In genomic region chr3:189488241-189488767, GRCh38 we compare ENCODE assay signal across 13 cellular contexts.
A peak's percentile ranks its signal among the peaks of the same experiment; 100 is the strongest.
DNase-seq lines count a peak whose midpoint lies in the region; ATAC-seq, FAIRE-seq and TF ChIP-seq lines count a peak whose summit lies in the region.
"Had no signal": no experiment of that assay in that cellular context is flagged by ENCODE, and none has a peak within 500 bp of the region (broad histone marks: within the 10 kb centered on the region; RNA-seq: fewer than 3 reads in every experiment).

No MANE protein-coding gene starts in this region.

- H3K36me3 ChIP-seq in astrocyte (ENCODE audit: insufficient read depth, low read length) (no peaks in the 10 kb centered on the region), hepatocyte (replicated peaks; ENCODE audit: insufficient read depth, low read depth) (no peaks in the 10 kb centered on the region)
- H3K36me3 ChIP-seq: esophagus squamous epithelium had no signal

- H3K79me2 ChIP-seq in astrocyte (ENCODE audit: insufficient read depth, low read length) (no peaks in the 10 kb centered on the region), hepatocyte (no peaks in the 10 kb centered on the region)

- peaks cover 5% of the 10 kb centered on the region for H3K4me1 ChIP-seq in astrocyte (ENCODE audit: insufficient read depth, low read length)
- H3K4me1 ChIP-seq in hepatocyte (ENCODE audit: insufficient read depth), result no peaks in the 10 kb centered on the region

- TF ChIP-seq CTCF in astrocyte (IDR thresholded peaks at IDR 0.05; ENCODE audit: insufficient read depth, low read depth, low read length) (no peak), hepatocyte (IDR thresholded peaks at IDR 0.05; ENCODE audit: poor library complexity) (no peak)

- H3K9me3 ChIP-seq in astrocyte (ENCODE audit: insufficient read depth, low read depth, low read length) (no peaks in the 10 kb centered on the region), hepatocyte (ENCODE audit: low read depth) (no peaks in the 10 kb centered on the region)
- H3K9me3 ChIP-seq: esophagus squamous epithelium had no signal

- peak; percentile 27 for DNase-seq in HPDE6-E6E7 (ENCODE audit: extremely low spot score)
- peak; percentile 59 for DNase-seq in astrocyte (ENCODE audit: low read depth)
- peak; percentile 54 for DNase-seq in hepatocyte (ENCODE audit: low spot score)
- no peak for DNase-seq in stimulated activated effector memory CD8-positive, alpha-beta T cell treated with anti-CD3 and anti-CD28 coated beads, Interleukin-12 subunit alpha, Interleukin-12 subunit beta, amount 100 ng/mL, for 72 hours (ENCODE audit: low spot score in 2 of 2)
- DNase-seq in NCI-H82 (lab: John Stamatoyannopoulos, UW), result no peak
- DNase-seq in CD1c-positive myeloid dendritic cell (ENCODE audit: extremely low spot score), result no peak
- DNase-seq in SK-N-DZ (ENCODE audit: low spot score), result no peak
- DNase-seq: activated CD4-positive, alpha-beta T cell treated with anti-CD3 and anti-CD28 coated beads for 36 hours; esophagus squamous epithelium; kidney; naive thymus-derived CD8-positive, alpha-beta T cell; T-cell had no signal

- H3K27ac ChIP-seq in astrocyte (ENCODE audit: low read depth, low read length) (no peak overlapping the region), hepatocyte (no peak overlapping the region)
- H3K27ac ChIP-seq: esophagus squamous epithelium had no signal

- H2AFZ ChIP-seq in astrocyte (ENCODE audit: low read depth, low read length), result no peak overlapping the region
- no peak overlapping the region for H2AFZ ChIP-seq in hepatocyte

- H3K36me3 Mint-ChIP-seq in astrocyte (ENCODE audit: low read depth, unreplicated experiment), result no peaks in the 10 kb centered on the region
- H3K36me3 Mint-ChIP-seq in stimulated activated effector memory CD8-positive, alpha-beta T cell treated with anti-CD3 and anti-CD28 coated beads, Interleukin-12 subunit alpha, Interleukin-12 subunit beta, amount 100 ng/mL, for 72 hours, result no peaks in the 10 kb centered on the region
- H3K36me3 Mint-ChIP-seq: T-cell had no signal

- WGBS in hepatocyte (ENCODE audit: low lambda C conversion rate, missing lambda C conversion rate), result 77% methylated on average over 9 of the region's 9 CpGs

- peak overlapping the region; percentile 23 for H3K27ac Mint-ChIP-seq in astrocyte (ENCODE audit: unreplicated experiment)
- H3K27ac Mint-ChIP-seq in stimulated activated effector memory CD8-positive, alpha-beta T cell treated with anti-CD3 and anti-CD28 coated beads, Interleukin-12 subunit alpha, Interleukin-12 subunit beta, amount 100 ng/mL, for 72 hours, result no peak overlapping the region
- H3K27ac Mint-ChIP-seq: activated CD4-positive, alpha-beta T cell treated with anti-CD3 and anti-CD28 coated beads for 36 hours; T-cell had no signal

- H3K4me2 ChIP-seq in astrocyte (ENCODE audit: low read length) (peak overlapping the region; percentile 41), hepatocyte (no peak overlapping the region)

- H4K20me1 ChIP-seq in astrocyte (ENCODE audit: insufficient read depth, low read length) (no peaks in the 10 kb centered on the region), hepatocyte (ENCODE audit: insufficient read depth, poor library complexity, severe bottlenecking) (no peaks in the 10 kb centered on the region)

- H3K9ac ChIP-seq in astrocyte (ENCODE audit: low read length), result no peak overlapping the region

- no peak overlapping the region for H3K4me3 Mint-ChIP-seq in astrocyte (ENCODE audit: unreplicated experiment)
- H3K4me3 Mint-ChIP-seq in stimulated activated effector memory CD8-positive, alpha-beta T cell treated with anti-CD3 and anti-CD28 coated beads, Interleukin-12 subunit alpha, Interleukin-12 subunit beta, amount 100 ng/mL, for 72 hours, result no peak overlapping the region
- H3K4me3 Mint-ChIP-seq: activated CD4-positive, alpha-beta T cell treated with anti-CD3 and anti-CD28 coated beads for 36 hours; naive thymus-derived CD8-positive, alpha-beta T cell; T-cell had no signal

- no peaks in the 10 kb centered on the region for H3K27me3 Mint-ChIP-seq in astrocyte (ENCODE audit: low read depth, unreplicated experiment)
- H3K27me3 Mint-ChIP-seq: activated CD4-positive, alpha-beta T cell treated with anti-CD3 and anti-CD28 coated beads for 36 hours; naive thymus-derived CD8-positive, alpha-beta T cell; T-cell had no signal

- H3K9me2 ChIP-seq in hepatocyte (replicated peaks; ENCODE audit: insufficient read depth), result no peaks in the 10 kb centered on the region

- peak; percentile 65 for FAIRE-seq in astrocyte (lab: Jason Lieb, UNC)
- FAIRE-seq: kidney had no signal

- ATAC-seq in stimulated activated effector memory CD8-positive, alpha-beta T cell treated with anti-CD3 and anti-CD28 coated beads, Interleukin-12 subunit alpha, Interleukin-12 subunit beta, amount 100 ng/mL, for 72 hours, result peak; percentile 32
- ATAC-seq: activated CD4-positive, alpha-beta T cell treated with anti-CD3 and anti-CD28 coated beads for 36 hours; naive thymus-derived CD8-positive, alpha-beta T cell; sciatic nerve; T-cell had no signal

- H3K4me3 ChIP-seq in astrocyte (ENCODE audit: insufficient read depth, low read depth, low read length), result no peak overlapping the region
- no peak overlapping the region for H3K4me3 ChIP-seq in hepatocyte
- H3K4me3 ChIP-seq: esophagus squamous epithelium had no signal

- peaks cover 10% of the 10 kb centered on the region for H3K4me1 Mint-ChIP-seq in astrocyte (ENCODE audit: low read depth, unreplicated experiment)
- H3K4me1 Mint-ChIP-seq in stimulated activated effector memory CD8-positive, alpha-beta T cell treated with anti-CD3 and anti-CD28 coated beads, Interleukin-12 subunit alpha, Interleukin-12 subunit beta, amount 100 ng/mL, for 72 hours, result no peaks in the 10 kb centered on the region
- H3K4me1 Mint-ChIP-seq: activated CD4-positive, alpha-beta T cell treated with anti-CD3 and anti-CD28 coated beads for 36 hours; naive thymus-derived CD8-positive, alpha-beta T cell; T-cell had no signal

- H3K27me3 ChIP-seq in astrocyte (ENCODE audit: insufficient read depth, low read length) (no peaks in the 10 kb centered on the region), hepatocyte (no peaks in the 10 kb centered on the region)
- H3K27me3 ChIP-seq: esophagus squamous epithelium had no signal

- peaks cover 3% of the 10 kb centered on the region for H3K9me3 Mint-ChIP-seq in astrocyte (ENCODE audit: unreplicated experiment)
- H3K9me3 Mint-ChIP-seq in stimulated activated effector memory CD8-positive, alpha-beta T cell treated with anti-CD3 and anti-CD28 coated beads, Interleukin-12 subunit alpha, Interleukin-12 subunit beta, amount 100 ng/mL, for 72 hours, result peaks cover 3% of the 10 kb centered on the region

Comparison
In these comparisons a context has a peak if more than half of its experiments do, and no peak if none do; other contexts are left out.
1. DNase-seq: peak in HPDE6-E6E7 (single experiment), astrocyte (single experiment) and hepatocyte (single experiment); none in stimulated activated effector memory CD8-positive, alpha-beta T cell treated with anti-CD3 and anti-CD28 coated beads, Interleukin-12 subunit alpha, Interleukin-12 subunit beta, amount 100 ng/mL, for 72 hours (0 of 2), NCI-H82 (single experiment), CD1c-positive myeloid dendritic cell (single experiment) and SK-N-DZ (single experiment).